1 cellular context compared by ENCODE assay signal in genomic region chr20:62622877-62623487, GRCh38.
A peak's percentile ranks its signal among the peaks of the same experiment; 100 is the strongest.
TF ChIP-seq lines count a peak whose summit lies in the region.

No MANE protein-coding gene starts in this region.

TF ChIP-seq in K562, 482 proteins besides CTCF, POLR2A, EP300 and RAD21 (continued from another document):
- TF ChIP-seq ZNF407 (IDR thresholded peaks at IDR 0.05; ENCODE audit: low read depth) = no peak
- no peak for TF ChIP-seq ZNF217 (CRISPR knock-in tag; IDR thresholded peaks at IDR 0.05)
- no peak for TF ChIP-seq ZC3H8 (IDR thresholded peaks at IDR 0.05)
- TF ChIP-seq CREB5 (CRISPR knock-in tag; IDR thresholded peaks at IDR 0.05) = no peak
- TF ChIP-seq ESRRB (CRISPR knock-in tag; IDR thresholded peaks at IDR 0.05; ENCODE audit: borderline replicate concordance) = no peak
- TF ChIP-seq DDX20 (tag; IDR thresholded peaks at IDR 0.05; ENCODE audit: low read depth) = no peak
- TF ChIP-seq SRSF3 (IDR thresholded peaks at IDR 0.05; ENCODE audit: insufficient read depth, low read length) = 0 out of 2 replicates have a peak, but pooled peaks have one; percentile 70
- no peak for TF ChIP-seq ZC3H4 (CRISPR knock-in tag; IDR thresholded peaks at IDR 0.05; ENCODE audit: borderline replicate concordance)
